Comparison of ENCODE assay signal across 16 cellular contexts in the genomic region with DNA sequence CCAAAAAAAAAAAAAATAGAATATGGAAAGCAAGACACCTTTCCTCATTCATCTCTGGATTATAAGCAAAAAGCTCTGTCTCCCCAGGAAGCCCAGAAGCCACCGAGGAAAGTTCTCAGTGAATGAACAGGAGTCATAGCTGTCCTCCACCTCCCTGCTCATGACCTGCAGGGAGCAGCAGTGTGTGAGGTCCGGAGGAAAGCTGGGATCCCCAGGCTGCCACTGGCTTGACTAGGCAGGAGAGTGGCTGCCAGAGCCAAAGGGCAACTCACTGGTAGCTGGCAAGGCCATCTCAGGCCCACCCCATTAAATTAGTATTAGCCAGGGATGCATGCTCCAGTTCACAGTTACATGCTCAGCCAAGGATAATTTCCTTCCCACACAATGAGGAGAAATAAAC.
DNase-seq lines count a peak whose midpoint lies in the region; ATAC-seq, FAIRE-seq and TF ChIP-seq lines count a peak whose summit lies in the region.
"Had no signal": no experiment of that assay in that cellular context is flagged by ENCODE, and none has a peak within 500 bp of the region (broad histone marks: within the 10 kb centered on the region; RNA-seq: fewer than 3 reads in every experiment).

No MANE protein-coding gene starts in this region.

- WGBS in small intestine, 3 donors, result 34 to 62% (median 55%) methylated on average over 2 of the region's 2 CpGs

- no peaks in the 10 kb centered on the region for H3K36me3 ChIP-seq in RWPE2 (ENCODE audit: low read depth)
- no peaks in the 10 kb centered on the region for H3K36me3 ChIP-seq in small intestine (ENCODE audit: control insufficient read depth in 2 of 2, insufficient read depth in 2 of 2, low read length in 2 of 2)
- H3K36me3 ChIP-seq: esophagus muscularis mucosa, suprapubic skin had no signal

- H3K36me3 Mint-ChIP-seq in activated T-helper 1 cell treated with anti-CD3 and anti-CD28 coated beads, Interleukin-12 subunit alpha, Interleukin-12 subunit beta, Interleukin-2, Interleukin-4 antibody, amounts not matched to agents 30 ng/mL and 10 ng/mL and 1 ng/mL, durations not matched to agents 14 hours and 24 hours and 36 hours (ENCODE audit: low read depth), result peaks cover 3% of the 10 kb centered on the region
- H3K36me3 Mint-ChIP-seq: immature natural killer cell had no signal

- TF ChIP-seq CTCF in RWPE2 (IDR thresholded peaks at IDR 0.05; ENCODE audit: poor library complexity, severe bottlenecking), result no peak

- H3K4me3 Mint-ChIP-seq in activated T-helper 1 cell treated with anti-CD3 and anti-CD28 coated beads, Interleukin-12 subunit alpha, Interleukin-12 subunit beta, Interleukin-2, Interleukin-4 antibody, amounts not matched to agents 30 ng/mL and 10 ng/mL and 1 ng/mL, durations not matched to agents 14 hours and 24 hours and 36 hours, result no peak overlapping the region
- H3K4me3 Mint-ChIP-seq: activated naive CD4-positive, alpha-beta T cell treated with anti-CD3 and anti-CD28 coated beads, Interleukin-2, amount 50 U/mL, for 24 hours; immature natural killer cell; naive B cell had no signal

- H3K4me1 Mint-ChIP-seq in activated T-helper 1 cell treated with anti-CD3 and anti-CD28 coated beads, Interleukin-12 subunit alpha, Interleukin-12 subunit beta, Interleukin-2, Interleukin-4 antibody, amounts not matched to agents 30 ng/mL and 10 ng/mL and 1 ng/mL, durations not matched to agents 14 hours and 24 hours and 36 hours (ENCODE audit: low read depth), result no peaks in the 10 kb centered on the region
- H3K4me1 Mint-ChIP-seq: activated naive CD4-positive, alpha-beta T cell treated with anti-CD3 and anti-CD28 coated beads, Interleukin-2, amount 50 U/mL, for 24 hours; immature natural killer cell; naive B cell had no signal

- ATAC-seq in RWPE2 (ENCODE audit: low read depth), result peak; percentile 48; the same call in 2 of the 3 replicates

- H3K27ac ChIP-seq in RWPE2 (ENCODE audit: poor library complexity, severe bottlenecking) (no peak overlapping the region), small intestine (ENCODE audit: low read depth in 1 of 2, low read length in 1 of 2) (no peak overlapping the region)
- H3K27ac ChIP-seq: esophagus muscularis mucosa, suprapubic skin had no signal

- FAIRE-seq in small intestine (lab: Jason Lieb, UNC), result no peak

- H3K9me3 ChIP-seq in RWPE2 (ENCODE audit: severe bottlenecking), result no peaks in the 10 kb centered on the region
- H3K9me3 ChIP-seq in small intestine (ENCODE audit: control insufficient read depth, low read depth), result no peaks in the 10 kb centered on the region
- H3K9me3 ChIP-seq: suprapubic skin had no signal

- H3K4me1 ChIP-seq in RWPE2 (ENCODE audit: insufficient read depth, poor library complexity, severe bottlenecking) (no peaks in the 10 kb centered on the region), small intestine (ENCODE audit: control insufficient read depth in 2 of 2, insufficient read depth in 1 of 2, low read depth in 1 of 2, low read length in 1 of 2) (no peaks in the 10 kb centered on the region)
- H3K4me1 ChIP-seq: esophagus muscularis mucosa, suprapubic skin had no signal

- peaks cover 19% of the 10 kb centered on the region for H3K9me3 Mint-ChIP-seq in activated T-helper 1 cell treated with anti-CD3 and anti-CD28 coated beads, Interleukin-12 subunit alpha, Interleukin-12 subunit beta, Interleukin-2, Interleukin-4 antibody, amounts not matched to agents 30 ng/mL and 10 ng/mL and 1 ng/mL, durations not matched to agents 14 hours and 24 hours and 36 hours

- H3K27me3 ChIP-seq in RWPE2 (ENCODE audit: insufficient read depth, poor library complexity, severe bottlenecking), result no peaks in the 10 kb centered on the region
- H3K27me3 ChIP-seq in small intestine (ENCODE audit: control insufficient read depth in 2 of 2, insufficient read depth in 2 of 2, low read length in 2 of 2), result no peaks in the 10 kb centered on the region
- H3K27me3 ChIP-seq: esophagus muscularis mucosa, suprapubic skin had no signal

- peak; percentile 1 for DNase-seq in DMS 273 (lab: John Stamatoyannopoulos, UW; ENCODE audit: unreplicated experiment)
- DNase-seq in DMS 273 treated with DMSO at 0.1 percent for 48 hours (lab: John Stamatoyannopoulos, UW), result no peak
- DNase-seq in RWPE2 (ENCODE audit: low spot score), result no peak
- peak; percentile 30 for DNase-seq in glomerular visceral epithelial cell (ENCODE audit: extremely low spot score)
- DNase-seq in small intestine, result peak; percentile 5
- no peak for DNase-seq in activated CD4-positive, CD25-positive, alpha-beta regulatory T cell (lab: John Stamatoyannopoulos, UW)
- no peak for DNase-seq in Kasumi-1 (lab: John Stamatoyannopoulos, UW)
- DNase-seq in activated T-helper 1 cell treated with anti-CD3 and anti-CD28 coated beads, Interleukin-12 subunit alpha, Interleukin-12 subunit beta, Interleukin-2, Interleukin-4 antibody, amounts not matched to agents 30 ng/mL and 10 ng/mL and 1 ng/mL, durations not matched to agents 14 hours and 24 hours and 36 hours (ENCODE audit: low spot score), result no peak
- DNase-seq: 8988T, cerebellar nuclear complex, DMS153, immature natural killer cell, naive B cell had no signal

- H3K4me3 ChIP-seq in RWPE2 (ENCODE audit: severe bottlenecking) (no peak overlapping the region), small intestine (ENCODE audit: low read depth in 1 of 2, low read length in 2 of 2) (no peak overlapping the region)
- H3K4me3 ChIP-seq: esophagus muscularis mucosa, suprapubic skin had no signal

- H3K27ac Mint-ChIP-seq in activated T-helper 1 cell treated with anti-CD3 and anti-CD28 coated beads, Interleukin-12 subunit alpha, Interleukin-12 subunit beta, Interleukin-2, Interleukin-4 antibody, amounts not matched to agents 30 ng/mL and 10 ng/mL and 1 ng/mL, durations not matched to agents 14 hours and 24 hours and 36 hours, result no peak overlapping the region
- H3K27ac Mint-ChIP-seq: activated naive CD4-positive, alpha-beta T cell treated with anti-CD3 and anti-CD28 coated beads, Interleukin-2, amount 50 U/mL, for 24 hours; immature natural killer cell; naive B cell had no signal

- no peaks in the 10 kb centered on the region for H3K27me3 Mint-ChIP-seq in activated T-helper 1 cell treated with anti-CD3 and anti-CD28 coated beads, Interleukin-12 subunit alpha, Interleukin-12 subunit beta, Interleukin-2, Interleukin-4 antibody, amounts not matched to agents 30 ng/mL and 10 ng/mL and 1 ng/mL, durations not matched to agents 14 hours and 24 hours and 36 hours (ENCODE audit: insufficient read depth)
- H3K27me3 Mint-ChIP-seq: activated naive CD4-positive, alpha-beta T cell treated with anti-CD3 and anti-CD28 coated beads, Interleukin-2, amount 50 U/mL, for 24 hours; naive B cell had no signal

- intact Hi-C loops in activated T-helper 1 cell treated with anti-CD3 and anti-CD28 coated beads, Interleukin-12 subunit alpha, Interleukin-12 subunit beta, Interleukin-2, Interleukin-4 antibody, amounts not matched to agents 30 ng/mL and 10 ng/mL and 1 ng/mL, durations not matched to agents 14 hours and 24 hours and 36 hours (cut with micrococcal nuclease), result no loop called here

Comparison
In these comparisons a context has a peak if more than half of its experiments do, and no peak if none do; other contexts are left out.
1. DNase-seq: peak in DMS 273 (single experiment), glomerular visceral epithelial cell (single experiment) and small intestine (single experiment); none in DMS 273 treated with DMSO at 0.1 percent for 48 hours (single experiment), RWPE2 (single experiment), activated CD4-positive, CD25-positive, alpha-beta regulatory T cell (0 of 4), Kasumi-1 (0 of 2) and activated T-helper 1 cell treated with anti-CD3 and anti-CD28 coated beads, Interleukin-12 subunit alpha, Interleukin-12 subunit beta, Interleukin-2, Interleukin-4 antibody, amounts not matched to agents 30 ng/mL and 10 ng/mL and 1 ng/mL, durations not matched to agents 14 hours and 24 hours and 36 hours (single experiment).